Comparison of ENCODE assay signal across 8 cellular contexts in genomic region chrX:47581731-47582647, GRCh38.
A peak's percentile ranks its signal among the peaks of the same experiment; 100 is the strongest.
DNase-seq lines count a peak whose midpoint lies in the region; ATAC-seq and TF ChIP-seq lines count a peak whose summit lies in the region.

TIMP1 (plus strand) TSS chrX:47582436; CDS start chrX:47583416, 980 bp downstream.

- peak; percentile 91 for DNase-seq in AG20443 (ENCODE audit: low spot score)
- peak; percentile 83 for DNase-seq in SIG-M5 treated with dmso at 0.1 percent for 504 hours (lab: John Stamatoyannopoulos, UW; ENCODE audit: unreplicated experiment)
- DNase-seq in activated naive CD4-positive, alpha-beta T cell (lab: John Stamatoyannopoulos, UW): peak; percentile 20 to 64 (median 37)
- DNase-seq in foreskin melanocyte: peak; percentile 79

- H3K4me1 ChIP-seq in neutrophil (ENCODE audit: control insufficient read depth in 1 of 2, insufficient read depth in 1 of 2, low read depth in 1 of 2, low read length in 1 of 2): peaks cover 17 to 30% of the 10 kb centered on the region in 2 experiments
- peaks cover 0 to 7% (median 0%) of the 10 kb centered on the region in 5 donors for H3K4me1 ChIP-seq in subcutaneous abdominal adipose tissue (ENCODE audit: control insufficient read depth in 5 of 5, insufficient read depth in 5 of 5, low read length in 5 of 5)

- H3K4me3 ChIP-seq in neutrophil (ENCODE audit: low read depth in 1 of 2, low read length in 1 of 2) (peak within 1 kb of the TSS; percentile 45 to 52), subcutaneous abdominal adipose tissue (ENCODE audit: low read depth in 1 of 5, low read length in 5 of 5) (peak within 1 kb of the TSS; percentile 13 to 62 (median 50))

- ATAC-seq in GM19351 (IDR thresholded peaks at IDR 0.05; ENCODE audit: unreplicated experiment) (peak; percentile 83), HG03520 (IDR thresholded peaks at IDR 0.05; ENCODE audit: unreplicated experiment) (peak; percentile 76)

- peak within 1 kb of the TSS; percentile 62 for H3K27ac ChIP-seq in neutrophil
- peak within 1 kb of the TSS; percentile 7 for H3K27ac ChIP-seq in subcutaneous abdominal adipose tissue (ENCODE audit: low read depth, low read length)

- H3K36me3 ChIP-seq in neutrophil (no peaks in the 10 kb centered on the region), subcutaneous abdominal adipose tissue (ENCODE audit: control insufficient read depth in 5 of 5, insufficient read depth in 5 of 5, low read length in 5 of 5) (peaks cover 0 to 8% (median 0%) of the 10 kb centered on the region in 5 donors)

- H3K27me3 ChIP-seq in neutrophil (peaks cover 21% of the 10 kb centered on the region), subcutaneous abdominal adipose tissue (ENCODE audit: control insufficient read depth in 5 of 5, insufficient read depth in 4 of 5, low read length in 5 of 5) (peaks cover 12 to 33% (median 21%) of the 10 kb centered on the region in 5 donors)

- H3K9me3 ChIP-seq in neutrophil (no peaks in the 10 kb centered on the region), subcutaneous abdominal adipose tissue (ENCODE audit: control insufficient read depth in 5 of 5, low read length in 5 of 5) (no peaks in the 10 kb centered on the region)

- peak within 1 kb of the TSS in 2 of 5 donors; percentile 7 to 33 for H3K9ac ChIP-seq in subcutaneous abdominal adipose tissue (ENCODE audit: low read length in 5 of 5)

- no peak for TF ChIP-seq CTCF in neutrophil (IDR thresholded peaks at IDR 0.05)

Comparison
In these comparisons a context has a peak if more than half of its experiments do, and no peak if none do; other contexts are left out.
1. Peak in every context shown above with its lines: DNase-seq, ATAC-seq, H3K4me3 ChIP-seq and H3K27ac ChIP-seq.
2. DNase-seq: peak in every context shown above with its lines; median percentile 91 in AG20443; 83 in SIG-M5 treated with dmso at 0.1 percent for 504 hours; 79 in foreskin melanocyte; 37 in activated naive CD4-positive, alpha-beta T cell.